Comparison of ENCODE assay signal across 14 cellular contexts in the genomic region with DNA sequence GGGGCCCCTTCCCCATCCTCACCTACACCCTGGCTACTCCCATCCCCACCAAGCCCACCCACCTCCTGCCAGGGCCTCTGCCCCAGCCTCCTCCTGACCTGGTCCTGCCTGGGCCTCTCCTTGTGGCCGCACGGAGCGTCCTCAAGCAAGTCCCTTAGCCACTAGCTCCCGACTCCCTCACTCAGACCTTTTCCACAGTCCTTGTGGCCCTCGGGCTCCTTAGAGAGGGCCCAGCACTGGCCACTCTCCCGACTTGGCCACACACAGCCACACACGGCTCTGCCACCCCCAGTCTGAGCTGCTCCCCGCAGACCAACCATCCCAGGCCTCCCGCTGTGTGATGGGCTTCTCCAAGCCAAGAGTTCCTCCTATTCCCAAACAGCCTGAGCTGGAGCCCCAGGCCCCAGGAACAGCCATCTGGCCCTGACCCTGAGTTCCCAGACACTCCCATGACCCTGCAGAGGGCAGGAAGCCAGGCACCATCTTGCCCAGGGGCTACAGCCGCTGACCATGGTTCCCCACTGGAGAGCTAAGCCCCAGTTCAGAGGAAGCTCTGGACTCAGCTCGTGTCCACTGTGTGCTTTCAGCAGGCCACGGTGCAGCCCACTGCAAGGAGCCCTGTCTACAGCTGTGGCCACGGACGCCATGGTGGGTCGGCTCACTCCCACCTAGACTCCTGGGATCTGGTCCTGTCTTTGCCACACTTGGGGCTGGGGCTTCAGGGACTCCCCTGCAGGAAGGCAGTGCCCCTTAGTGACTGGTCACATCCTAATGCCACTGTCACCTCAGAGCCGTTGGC. TPM values are rescaled to one million over a fixed set of nuclear protein-coding genes. Genes with fewer than 3 reads are reported as not detected.
DNase-seq lines count a peak whose midpoint lies in the region; ATAC-seq and TF ChIP-seq lines count a peak whose summit lies in the region.
"Had no signal": no experiment of that assay in that cellular context is flagged by ENCODE, and none has a peak within 500 bp of the region (broad histone marks: within the 10 kb centered on the region; RNA-seq: fewer than 3 reads in every experiment).

No MANE protein-coding gene starts in this region.

- H3K4me1 Mint-ChIP-seq in activated naive CD8-positive, alpha-beta T cell (ENCODE audit: low read depth), result peaks cover 22% of the 10 kb centered on the region
- peaks cover 11% of the 10 kb centered on the region for H3K4me1 Mint-ChIP-seq in activated naive CD8-positive, alpha-beta T cell treated with anti-CD3 and anti-CD28 coated beads, Interleukin-2, amount 50 U/mL, for 24 hours
- H3K4me1 Mint-ChIP-seq in endothelial cell (ENCODE audit: unreplicated experiment), result no peaks in the 10 kb centered on the region

- H3K36me3 Mint-ChIP-seq in activated naive CD8-positive, alpha-beta T cell, result peaks cover 2% of the 10 kb centered on the region
- peaks cover 19% of the 10 kb centered on the region for H3K36me3 Mint-ChIP-seq in activated naive CD8-positive, alpha-beta T cell treated with anti-CD3 and anti-CD28 coated beads, Interleukin-2, amount 50 U/mL, for 24 hours (ENCODE audit: low read depth)
- peaks cover 53% of the 10 kb centered on the region for H3K36me3 Mint-ChIP-seq in endothelial cell (ENCODE audit: low read depth, unreplicated experiment)
- H3K36me3 Mint-ChIP-seq: IgD-negative memory B cell had no signal

- no peak for DNase-seq in activated naive CD8-positive, alpha-beta T cell treated with anti-CD3 and anti-CD28 coated beads, Interleukin-2, amount 50 U/mL, for 24 hours
- DNase-seq in RWPE1 (ENCODE audit: low spot score) (no peak), endothelial cell (ENCODE audit: low spot score) (no peak), left ventricle myocardium superior (no peak), putamen (ENCODE audit: low spot score) (no peak)
- DNase-seq: H7, NCI-H187, NCI-H226, NCI-H524 treated with DMSO at 0.1 percent for 48 hours had no signal

- POLR2A ChIA-PET in RWPE1 (lab: Yijun Ruan, JAX; ENCODE audit: low non-redundant PET), result no interaction called here

- H3K4me3 Mint-ChIP-seq in activated naive CD8-positive, alpha-beta T cell, result no peak overlapping the region
- no peak overlapping the region for H3K4me3 Mint-ChIP-seq in activated naive CD8-positive, alpha-beta T cell treated with anti-CD3 and anti-CD28 coated beads, Interleukin-2, amount 50 U/mL, for 24 hours
- H3K4me3 Mint-ChIP-seq in endothelial cell (ENCODE audit: unreplicated experiment), result peak overlapping the region; percentile 51

- H3K27ac Mint-ChIP-seq in activated naive CD8-positive, alpha-beta T cell, result peak overlapping the region; percentile 6
- no peak overlapping the region for H3K27ac Mint-ChIP-seq in activated naive CD8-positive, alpha-beta T cell treated with anti-CD3 and anti-CD28 coated beads, Interleukin-2, amount 50 U/mL, for 24 hours
- H3K27ac Mint-ChIP-seq in endothelial cell (ENCODE audit: unreplicated experiment), result no peak overlapping the region
- H3K27ac Mint-ChIP-seq: IgD-negative memory B cell had no signal

- no peaks in the 10 kb centered on the region for H3K9me3 Mint-ChIP-seq in activated naive CD8-positive, alpha-beta T cell (ENCODE audit: low read depth)
- no peaks in the 10 kb centered on the region for H3K9me3 Mint-ChIP-seq in activated naive CD8-positive, alpha-beta T cell treated with anti-CD3 and anti-CD28 coated beads, Interleukin-2, amount 50 U/mL, for 24 hours
- H3K9me3 Mint-ChIP-seq in endothelial cell (ENCODE audit: unreplicated experiment), result no peaks in the 10 kb centered on the region
- H3K9me3 Mint-ChIP-seq: IgD-negative memory B cell had no signal

- peak overlapping the region; percentile 39; the same call in 1 of the 2 replicates for H3K27ac ChIP-seq in RWPE1

- intact Hi-C loops in left ventricle myocardium superior (cut with micrococcal nuclease), result no loop called here

- CTCF ChIA-PET in RWPE1 (lab: Yijun Ruan, JAX), result interaction anchor here (0.6 kb wide), 2 partner anchors 105 to 148 kb away, joined by 3 read pairs; no protein-coding TSS in a partner anchor

- H3K27me3 Mint-ChIP-seq in activated naive CD8-positive, alpha-beta T cell, result no peaks in the 10 kb centered on the region
- H3K27me3 Mint-ChIP-seq in activated naive CD8-positive, alpha-beta T cell treated with anti-CD3 and anti-CD28 coated beads, Interleukin-2, amount 50 U/mL, for 24 hours, result no peaks in the 10 kb centered on the region
- H3K27me3 Mint-ChIP-seq in endothelial cell (ENCODE audit: unreplicated experiment), result peaks cover 11% of the 10 kb centered on the region
- H3K27me3 Mint-ChIP-seq: IgD-negative memory B cell had no signal

- no peak for ATAC-seq in activated naive CD8-positive, alpha-beta T cell treated with anti-CD3 and anti-CD28 coated beads, Interleukin-2, amount 50 U/mL, for 24 hours
- ATAC-seq in left ventricle myocardium superior (no peak), GM21825 (IDR thresholded peaks at IDR 0.05; ENCODE audit: unreplicated experiment) (no peak)
- ATAC-seq: Panc1, Right ventricle myocardium inferior had no signal

- TF ChIP-seq CTCF in RWPE1 (conservative IDR thresholded peaks at IDR 0.05; ENCODE audit: low read depth) (no peak), endothelial cell (IDR thresholded peaks at IDR 0.05; ENCODE audit: unreplicated experiment) (no peak)

RNA-seq across cellular contexts. Expression of a gene that starts 7.0 kb away (rescaled TPM):
- total RNA-seq in endothelial cell (ENCODE audit: unreplicated experiment) (53.0 TPM), left ventricle myocardium superior (3.3 TPM)

RNA-seq across cellular contexts. Expression of a gene that starts 32.3 kb away (rescaled TPM):
- total RNA-seq in endothelial cell (ENCODE audit: unreplicated experiment) (61.9 TPM), left ventricle myocardium superior (25.9 TPM)

RNA-seq across cellular contexts. Expression of a gene that starts 55.1 kb away (rescaled TPM):
- 192 TPM for total RNA-seq in endothelial cell (ENCODE audit: unreplicated experiment)
- 531 TPM for total RNA-seq in left ventricle myocardium superior

Comparison
In these comparisons a context has a peak if more than half of its experiments do, and no peak if none do; other contexts are left out.
1. RNA of a gene that starts 7.0 kb away (total RNA-seq): 53.0 TPM in endothelial cell (single experiment); 3.3 TPM in left ventricle myocardium superior (single experiment); every median in the first group is over 10 times any median in the second.